Comparison of ENCODE assay signal across 13 cellular contexts in the genomic region with DNA sequence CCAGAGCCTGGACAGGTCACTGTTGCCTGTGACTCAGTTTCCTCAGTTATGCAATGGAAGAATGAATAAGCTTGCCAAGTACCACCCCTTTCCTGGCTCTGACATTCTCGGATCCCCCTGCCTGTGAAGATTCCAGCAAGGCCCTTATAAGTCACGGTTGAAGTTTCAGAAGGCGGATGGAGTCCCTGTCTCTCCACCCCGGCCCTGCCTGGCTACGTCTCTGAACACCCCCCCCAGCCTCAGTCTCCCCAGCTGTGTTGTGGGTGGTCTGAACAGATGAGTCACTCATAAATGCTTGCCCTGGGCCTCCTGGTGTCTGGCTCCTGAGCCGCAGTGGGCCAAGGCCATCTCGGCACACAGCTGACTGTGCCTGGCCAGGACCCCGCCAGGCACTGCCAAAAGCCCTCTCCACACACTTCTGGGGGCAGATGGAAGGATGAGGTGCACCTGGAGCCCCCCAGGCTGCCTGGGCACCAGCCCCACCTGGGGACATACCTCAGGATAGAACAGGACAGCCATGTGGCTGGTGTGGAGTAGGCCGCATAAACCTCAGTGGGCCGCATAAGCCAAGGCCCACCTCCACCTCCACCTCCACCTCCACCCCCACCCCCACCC. TPM values are rescaled to one million over a fixed set of nuclear protein-coding genes. Genes with fewer than 3 reads are reported as not detected.
DNase-seq lines count a peak whose midpoint lies in the region; ATAC-seq, FAIRE-seq and TF ChIP-seq lines count a peak whose summit lies in the region.
"Had no signal": no experiment of that assay in that cellular context is flagged by ENCODE, and none has a peak within 500 bp of the region (broad histone marks: within the 10 kb centered on the region; RNA-seq: fewer than 3 reads in every experiment).

No MANE protein-coding gene starts in this region.

- H3K4me3 ChIP-seq in cardiac fibroblast (replicated peaks in 1 of 2; ENCODE audit: low read depth in 2 of 2, low read length in 2 of 2): no peak overlapping the region
- no peak overlapping the region for H3K4me3 ChIP-seq in HepG2 (replicated peaks in 1 of 3; ENCODE audit: insufficient read depth in 1 of 3, low read depth in 2 of 3, low read length in 3 of 3)
- peak overlapping the region; percentile 27 for H3K4me3 ChIP-seq in thoracic aorta
- no peak overlapping the region for H3K4me3 ChIP-seq in MM.1S (ENCODE audit: low read length)

- TF ChIP-seq CTCF in cardiac fibroblast (IDR thresholded peaks at IDR 0.05; ENCODE audit: low read depth, low read length) (no peak), HepG2 (CRISPR knock-in tag; IDR thresholded peaks at IDR 0.05) (no peak), thoracic aorta (IDR thresholded peaks at IDR 0.05) (no peak), MM.1S (IDR thresholded peaks at IDR 0.05; ENCODE audit: low read length) (no peak)

- CTCF ChIA-PET in HepG2 (lab: Yijun Ruan, JAX; ENCODE audit: low intra/inter-chr PET ratio, low total read pairs): no interaction called here

- H3K4me1 ChIP-seq in HepG2 (ENCODE audit: insufficient read depth, low read length): peaks cover 20% of the 10 kb centered on the region
- H3K4me1 ChIP-seq in thoracic aorta (ENCODE audit: control insufficient read depth in 1 of 2, low read depth in 2 of 2): peaks cover 59 to 91% of the 10 kb centered on the region in 2 donors
- H3K4me1 ChIP-seq in MM.1S (ENCODE audit: low read length): no peaks in the 10 kb centered on the region

- ATAC-seq in HepG2 (no peak; the same call in 1 of the 3 replicates), thoracic aorta (ENCODE audit: insufficient number of reproducible peaks, low FRiP score, low read depth) (no peak)
- ATAC-seq: activated T-cell treated with anti-CD3 and anti-CD28 coated beads, Interleukin-2, amount 50 U/mL, for 72 hours had no signal

- H3K9me3 ChIP-seq in HepG2 (ENCODE audit: low read length) (no peaks in the 10 kb centered on the region), thoracic aorta (no peaks in the 10 kb centered on the region), MM.1S (replicated peaks; ENCODE audit: insufficient read depth, low read length) (no peaks in the 10 kb centered on the region)

- H3K4me2 ChIP-seq in HepG2 (ENCODE audit: low read depth, low read length) (no peak overlapping the region), MM.1S (ENCODE audit: low read depth, low read length) (no peak overlapping the region)

- H4K20me1 ChIP-seq in HepG2 (ENCODE audit: insufficient read depth, low read length) (peaks cover 8% of the 10 kb centered on the region), MM.1S (ENCODE audit: insufficient read depth, low read length) (no peaks in the 10 kb centered on the region)

- H3K9me2 ChIP-seq in MM.1S (replicated peaks; ENCODE audit: insufficient read depth, low read length): no peaks in the 10 kb centered on the region

- TF ChIP-seq POLR2A in HepG2 (IDR thresholded peaks at IDR 0.05; ENCODE audit: insufficient read depth in 1 of 2, low read depth in 2 of 2, low read length in 2 of 2): no peak

- POLR2A ChIA-PET in HepG2 (lab: Yijun Ruan, JAX): interaction anchor here (0.7 to 1.4 kb wide), 3 partner anchors 17 to 114 kb away, joined by 3 read pairs; partner anchors contain the start of gene TFAP4

- no peak for TF ChIP-seq RAD21 in HepG2 (CRISPR knock-in tag; IDR thresholded peaks at IDR 0.05)

- no peak overlapping the region for H3K27ac ChIP-seq in HepG2 (ENCODE audit: extremely low read length, insufficient read depth, low read length)
- H3K27ac ChIP-seq in thoracic aorta: peak overlapping the region; percentile 94 to 99
- no peak overlapping the region for H3K27ac ChIP-seq in MM.1S (ENCODE audit: low read length)

- H3K79me2 ChIP-seq in HepG2 (ENCODE audit: insufficient read depth, low read length): no peaks in the 10 kb centered on the region
- peaks cover 4% of the 10 kb centered on the region; the same call in 1 of the 2 replicates for H3K79me2 ChIP-seq in MM.1S (ENCODE audit: low read length)

- peaks cover 4 to 8% of the 10 kb centered on the region in 2 experiments; a peak in 4 of 5 replicates for H3K36me3 ChIP-seq in HepG2 (replicated peaks in 1 of 2; ENCODE audit: control insufficient read depth in 1 of 2, insufficient read depth in 2 of 2, low read length in 2 of 2)
- H3K36me3 ChIP-seq in thoracic aorta: peaks cover 15% of the 10 kb centered on the region
- H3K36me3 ChIP-seq in MM.1S (replicated peaks; ENCODE audit: insufficient read depth, low read length): peaks cover 3% of the 10 kb centered on the region; the same call in 1 of the 2 replicates

- H3K27me3 ChIP-seq in HepG2 (ENCODE audit: control insufficient read depth in 1 of 2, insufficient read depth in 2 of 2, low read length in 2 of 2) (no peaks in the 10 kb centered on the region), thoracic aorta (replicated peaks; ENCODE audit: insufficient read depth) (no peaks in the 10 kb centered on the region), MM.1S (replicated peaks; ENCODE audit: insufficient read depth, low read length) (no peaks in the 10 kb centered on the region)

- H2AFZ ChIP-seq in HepG2 (ENCODE audit: low read length) (no peak overlapping the region), MM.1S (ENCODE audit: low read length) (no peak overlapping the region)

- WGBS in HepG2 (ENCODE audit: low lambda C conversion rate): 100% methylated on average over 6 of the region's 10 CpGs

- BruUV-seq in HepG2 (replicated peaks; lab: Mats Ljungman, UMichigan): TSS peak; percentile 34

- intact Hi-C loops in HepG2 (cut with micrococcal nuclease; ENCODE audit: unreplicated experiment): no loop called here

- FAIRE-seq in HepG2 (lab: Jason Lieb, UNC): no peak

- TF ChIP-seq EP300 in HepG2 (IDR thresholded peaks at IDR 0.05; ENCODE audit: low read depth in 2 of 2, low read length in 2 of 2) (no peak), HepG2 (CRISPR knock-in tag; IDR thresholded peaks at IDR 0.05; ENCODE audit: borderline replicate concordance) (no peak)

- DNase-seq in GM03348 (ENCODE audit: low spot score) (peak; percentile 63), cardiac fibroblast (ENCODE audit: low read depth in 2 of 2) (peak; percentile 65 to 78), HepG2 (ENCODE audit: low spot score) (no peak), thoracic aorta (ENCODE audit: low spot score) (no peak), NAMALWA (ENCODE audit: low spot score) (no peak), MM.1S (no peak), NCI-H1436 treated with DMSO at 0.1 percent for 48 hours (lab: John Stamatoyannopoulos, UW) (no peak)
- DNase-seq: activated CD4-positive, alpha-beta T cell treated with anti-CD3 and anti-CD28 coated beads for 48 hours; activated T-cell treated with anti-CD3 and anti-CD28 coated beads, Interleukin-2, amount 50 U/mL, for 72 hours; NCI-H1092 treated with DMSO at 0.1 percent for 48 hours; OCI-M1; stimulated activated CD4-positive, alpha-beta T cell treated with anti-CD3 and anti-CD28 coated beads, Interleukin-2, amount 100 ng/mL, for 24 hours had no signal

- no peak overlapping the region for H3K9ac ChIP-seq in HepG2 (ENCODE audit: insufficient read depth, low read depth, low read length)
- H3K9ac ChIP-seq in MM.1S (ENCODE audit: low read length): no peak overlapping the region

- no peaks in the 10 kb centered on the region for H3F3A ChIP-seq in MM.1S (ENCODE audit: insufficient read depth, low read length)

- in situ Hi-C loops in HepG2 (cut with HindIII; ENCODE audit: extremely low pct_ligation_motif_present, low pct_unique_long_range_greater_than_20kb): loop anchor here (5.0 kb wide), 1 partner anchor 35 kb away; the partner anchor contains the start of gene PAM16

RNA-seq across cellular contexts. Expression of gene VASN, which starts 15.4 kb away (rescaled TPM):
- total RNA-seq in HepG2 (2016; rRNA removed; fragmentation: Illumina TruSeq; extraction: Trizol) (6.9 and 18.2 TPM in 2 replicates), thoracic aorta (100 to 1,000 TPM; 197 to 217 TPM)
- 2.8 and 3.3 TPM in 2 replicates for total RNA-seq in HepG2 (2016; cell fraction: cytosol; rRNA removed; fragmentation: Illumina TruSeq; extraction: Trizol; ENCODE audit: low read depth)
- 5.9 and 17.8 TPM in 2 replicates for total RNA-seq in HepG2 (2016; cell fraction: insoluble cytoplasmic fraction; rRNA removed; fragmentation: Illumina TruSeq; extraction: Trizol)
- total RNA-seq in HepG2 (2016; cell fraction: membrane; rRNA removed; fragmentation: Illumina TruSeq; extraction: Trizol): 5.8 and 6.6 TPM in 2 replicates
- total RNA-seq in HepG2 (2016; cell fraction: nucleus; rRNA removed; fragmentation: Illumina TruSeq; extraction: Trizol): 22.5 and 25.6 TPM in 2 replicates
- 8.4 and 15.5 TPM in 2 replicates for polyA plus RNA-seq in HepG2 (2011; rRNA removed)
- 9.0 and 15.7 TPM in 2 replicates for polyA plus RNA-seq in HepG2 (2011; cell fraction: cytosol; rRNA removed)
- polyA plus RNA-seq in HepG2 (2011; cell fraction: nucleus; rRNA removed): 47.1 and 58.1 TPM in 2 replicates
- 9.8 and 16.9 TPM in 2 replicates for polyA plus RNA-seq in HepG2 (2012)
- polyA plus RNA-seq in HepG2 (2016; cell fraction: cytosol; fragmentation: Illumina TruSeq; extraction: Trizol; ENCODE audit: low read depth): 2.3 and 2.6 TPM in 2 replicates
- 7.7 and 10.2 TPM in 2 replicates for polyA plus RNA-seq in HepG2 (2016; cell fraction: insoluble cytoplasmic fraction; fragmentation: Illumina TruSeq; extraction: Trizol; ENCODE audit: low read depth)
- 3.1 and 4.1 TPM in 2 replicates for polyA plus RNA-seq in HepG2 (2016; cell fraction: membrane; fragmentation: Illumina TruSeq; extraction: Trizol; ENCODE audit: low read depth)
- 40.8 and 43.4 TPM in 2 replicates for polyA plus RNA-seq in HepG2 (2016; cell fraction: nucleus; fragmentation: Illumina TruSeq; extraction: Trizol; ENCODE audit: insufficient read depth, low read depth)
- polyA minus RNA-seq in HepG2 (2011; rRNA and poly(A)+ RNA removed; ENCODE audit: low replicate concordance): 1.2 and 47.2 TPM in 2 replicates
- 18.8 and 21.5 TPM in 2 replicates for polyA minus RNA-seq in HepG2 (2011; cell fraction: cytosol; rRNA and poly(A)+ RNA removed)
- 32.1 and 35.9 TPM in 2 replicates for polyA minus RNA-seq in HepG2 (2011; cell fraction: nucleus; rRNA and poly(A)+ RNA removed)
- total RNA-seq: activated T-cell treated with anti-CD3 and anti-CD28 coated beads, Interleukin-2, amount 50 U/mL, for 72 hours; T-helper 1 cell treated with Interleukin-12 subunit alpha and Interleukin-12 subunit beta and Interleukin-4 antibody, amounts not matched to agents 30 ng/mL and 1 ng/mL, for 36 hours had no signal

RNA-seq across cellular contexts. Expression of gene CORO7, which starts 29.3 kb away (rescaled TPM):
- 5.9 and 9.9 TPM in 2 replicates for total RNA-seq in HepG2 (2016; rRNA removed; fragmentation: Illumina TruSeq; extraction: Trizol)
- 5.5 and 8.0 TPM in 2 replicates for total RNA-seq in HepG2 (2016; cell fraction: cytosol; rRNA removed; fragmentation: Illumina TruSeq; extraction: Trizol; ENCODE audit: low read depth)
- 4.0 and 11.9 TPM in 2 replicates for total RNA-seq in HepG2 (2016; cell fraction: insoluble cytoplasmic fraction; rRNA removed; fragmentation: Illumina TruSeq; extraction: Trizol)
- total RNA-seq in HepG2 (2016; cell fraction: membrane; rRNA removed; fragmentation: Illumina TruSeq; extraction: Trizol): 3.5 and 3.8 TPM in 2 replicates
- 13.2 and 15.4 TPM in 2 replicates for total RNA-seq in HepG2 (2016; cell fraction: nucleus; rRNA removed; fragmentation: Illumina TruSeq; extraction: Trizol)
- polyA plus RNA-seq in HepG2 (2011; rRNA removed): 14.3 and 17.1 TPM in 2 replicates
- polyA plus RNA-seq in HepG2 (2011; cell fraction: cytosol; rRNA removed): 2.7 and 6.4 TPM in 2 replicates
- 179 and 209 TPM in 2 replicates for polyA plus RNA-seq in HepG2 (2011; cell fraction: nucleus; rRNA removed)
- 9.1 and 11.1 TPM in 2 replicates for polyA plus RNA-seq in HepG2 (2012)
- 0.66 and 0.77 TPM in 2 replicates for polyA plus RNA-seq in HepG2 (2016; cell fraction: cytosol; fragmentation: Illumina TruSeq; extraction: Trizol; ENCODE audit: low read depth)
- polyA plus RNA-seq in HepG2 (2016; cell fraction: insoluble cytoplasmic fraction; fragmentation: Illumina TruSeq; extraction: Trizol; ENCODE audit: low read depth): 4.2 and 5.3 TPM in 2 replicates
- polyA plus RNA-seq in HepG2 (2016; cell fraction: membrane; fragmentation: Illumina TruSeq; extraction: Trizol; ENCODE audit: low read depth): 1.1 and 2.1 TPM in 2 replicates
- polyA plus RNA-seq in HepG2 (2016; cell fraction: nucleus; fragmentation: Illumina TruSeq; extraction: Trizol; ENCODE audit: insufficient read depth, low read depth): 28.1 and 39.8 TPM in 2 replicates
- 26.6 and 27.6 TPM in 2 replicates for polyA minus RNA-seq in HepG2 (2011; rRNA and poly(A)+ RNA removed; ENCODE audit: low replicate concordance)
- 8.2 and 9.7 TPM in 2 replicates for polyA minus RNA-seq in HepG2 (2011; cell fraction: cytosol; rRNA and poly(A)+ RNA removed)
- 35.3 and 35.7 TPM in 2 replicates for polyA minus RNA-seq in HepG2 (2011; cell fraction: nucleus; rRNA and poly(A)+ RNA removed)
- total RNA-seq in thoracic aorta: 10 to 100 TPM; 71.1 to 79.1 TPM

RNA-seq across cellular contexts. Expression of gene PAM16, which starts 35.9 kb away (rescaled TPM):
- total RNA-seq in HepG2 (2016; rRNA removed; fragmentation: Illumina TruSeq; extraction: Trizol) (39.5 and 51.8 TPM in 2 replicates), thoracic aorta (10 to 100 TPM; 18.4 to 21.1 TPM)
- 62.7 and 78.9 TPM in 2 replicates for total RNA-seq in HepG2 (2016; cell fraction: cytosol; rRNA removed; fragmentation: Illumina TruSeq; extraction: Trizol; ENCODE audit: low read depth)
- 44.0 and 55.1 TPM in 2 replicates for total RNA-seq in HepG2 (2016; cell fraction: insoluble cytoplasmic fraction; rRNA removed; fragmentation: Illumina TruSeq; extraction: Trizol)
- total RNA-seq in HepG2 (2016; cell fraction: membrane; rRNA removed; fragmentation: Illumina TruSeq; extraction: Trizol): 48.0 and 59.1 TPM in 2 replicates
- 21.8 and 30.9 TPM in 2 replicates for total RNA-seq in HepG2 (2016; cell fraction: nucleus; rRNA removed; fragmentation: Illumina TruSeq; extraction: Trizol)
- polyA plus RNA-seq in HepG2 (2011; rRNA removed): 51.5 and 64.5 TPM in 2 replicates
- 79.1 and 106 TPM in 2 replicates for polyA plus RNA-seq in HepG2 (2011; cell fraction: cytosol; rRNA removed)
- 59.7 and 63.8 TPM in 2 replicates for polyA plus RNA-seq in HepG2 (2011; cell fraction: nucleus; rRNA removed)
- 28.9 and 43.2 TPM in 2 replicates for polyA plus RNA-seq in HepG2 (2012)
- polyA plus RNA-seq in HepG2 (2016; cell fraction: cytosol; fragmentation: Illumina TruSeq; extraction: Trizol; ENCODE audit: low read depth): 51.5 and 69.1 TPM in 2 replicates
- polyA plus RNA-seq in HepG2 (2016; cell fraction: insoluble cytoplasmic fraction; fragmentation: Illumina TruSeq; extraction: Trizol; ENCODE audit: low read depth): 31.2 and 31.7 TPM in 2 replicates
- polyA plus RNA-seq in HepG2 (2016; cell fraction: membrane; fragmentation: Illumina TruSeq; extraction: Trizol; ENCODE audit: low read depth): 35.5 and 47.0 TPM in 2 replicates
- polyA plus RNA-seq in HepG2 (2016; cell fraction: nucleus; fragmentation: Illumina TruSeq; extraction: Trizol; ENCODE audit: insufficient read depth, low read depth): 70.3 and 85.7 TPM in 2 replicates
- 22.9 and 24.5 TPM in 2 replicates for polyA minus RNA-seq in HepG2 (2011; rRNA and poly(A)+ RNA removed; ENCODE audit: low replicate concordance)
- 13.2 and 17.4 TPM in 2 replicates for polyA minus RNA-seq in HepG2 (2011; cell fraction: cytosol; rRNA and poly(A)+ RNA removed)
- polyA minus RNA-seq in HepG2 (2011; cell fraction: nucleus; rRNA and poly(A)+ RNA removed): 12.3 and 12.9 TPM in 2 replicates

RNA-seq across cellular contexts. Expression of gene DNAJA3, which starts 38.6 kb away (rescaled TPM):
- total RNA-seq in HepG2 (2016; rRNA removed; fragmentation: Illumina TruSeq; extraction: Trizol) (75.3 and 77.0 TPM in 2 replicates), thoracic aorta (10 to 100 TPM; 35.2 to 52.2 TPM)
- 25.0 and 28.5 TPM in 2 replicates for total RNA-seq in HepG2 (2016; cell fraction: cytosol; rRNA removed; fragmentation: Illumina TruSeq; extraction: Trizol; ENCODE audit: low read depth)
- total RNA-seq in HepG2 (2016; cell fraction: insoluble cytoplasmic fraction; rRNA removed; fragmentation: Illumina TruSeq; extraction: Trizol): 71.5 and 76.4 TPM in 2 replicates
- total RNA-seq in HepG2 (2016; cell fraction: membrane; rRNA removed; fragmentation: Illumina TruSeq; extraction: Trizol): 43.5 and 45.7 TPM in 2 replicates
- 42.9 and 52.3 TPM in 2 replicates for total RNA-seq in HepG2 (2016; cell fraction: nucleus; rRNA removed; fragmentation: Illumina TruSeq; extraction: Trizol)
- polyA plus RNA-seq in HepG2 (2011; rRNA removed): 79.9 and 83.3 TPM in 2 replicates
- polyA plus RNA-seq in HepG2 (2011; cell fraction: cytosol; rRNA removed): 73.4 and 79.2 TPM in 2 replicates
- 121 and 132 TPM in 2 replicates for polyA plus RNA-seq in HepG2 (2011; cell fraction: nucleus; rRNA removed)
- polyA plus RNA-seq in HepG2 (2012): 51.0 and 51.3 TPM in 2 replicates
- 9.0 and 9.9 TPM in 2 replicates for polyA plus RNA-seq in HepG2 (2016; cell fraction: cytosol; fragmentation: Illumina TruSeq; extraction: Trizol; ENCODE audit: low read depth)
- polyA plus RNA-seq in HepG2 (2016; cell fraction: insoluble cytoplasmic fraction; fragmentation: Illumina TruSeq; extraction: Trizol; ENCODE audit: low read depth): 60.7 and 69.6 TPM in 2 replicates
- 16.3 and 18.8 TPM in 2 replicates for polyA plus RNA-seq in HepG2 (2016; cell fraction: membrane; fragmentation: Illumina TruSeq; extraction: Trizol; ENCODE audit: low read depth)
- 95.3 and 101 TPM in 2 replicates for polyA plus RNA-seq in HepG2 (2016; cell fraction: nucleus; fragmentation: Illumina TruSeq; extraction: Trizol; ENCODE audit: insufficient read depth, low read depth)
- 68.2 and 70.0 TPM in 2 replicates for polyA minus RNA-seq in HepG2 (2011; rRNA and poly(A)+ RNA removed; ENCODE audit: low replicate concordance)
- polyA minus RNA-seq in HepG2 (2011; cell fraction: cytosol; rRNA and poly(A)+ RNA removed): 33.7 and 41.2 TPM in 2 replicates
- 60.1 and 62.8 TPM in 2 replicates for polyA minus RNA-seq in HepG2 (2011; cell fraction: nucleus; rRNA and poly(A)+ RNA removed)

Comparison
In these comparisons a context has a peak if more than half of its experiments do, and no peak if none do; other contexts are left out.
1. DNase-seq: peak in GM03348 (single experiment) and cardiac fibroblast (2 of 2); none in HepG2 (single experiment), thoracic aorta (single experiment), NAMALWA (single experiment), MM.1S (single experiment) and NCI-H1436 treated with DMSO at 0.1 percent for 48 hours (single experiment).
2. H3K27ac ChIP-seq: peak in thoracic aorta (2 of 2); none in HepG2 (single experiment) and MM.1S (single experiment).
3. RNA of gene VASN, which starts 15.4 kb away (total RNA-seq): 197 to 217 TPM in thoracic aorta; 2.8 to 25.6 TPM in HepG2; every median in the first group is over 4 times any median in the second.